9 cellular contexts compared by ENCODE assay signal in genomic region chr2:28681216-28681981, GRCh38.
A peak's percentile ranks its signal among the peaks of the same experiment; 100 is the strongest.
DNase-seq lines count a peak whose midpoint lies in the region; ATAC-seq and TF ChIP-seq lines count a peak whose summit lies in the region.
"Had no signal": no experiment of that assay in that cellular context is flagged by ENCODE, and none has a peak within 500 bp of the region (broad histone marks: within the 10 kb centered on the region; RNA-seq: fewer than 3 reads in every experiment).

No MANE protein-coding gene starts in this region.

- in situ Hi-C loops in Panc1 (cut with HindIII; ENCODE audit: low pct_unique_long_range_greater_than_20kb, low sequenced_read_pairs): no loop called here

- POLR2A ChIA-PET in Panc1 (lab: Charles Lee): no interaction called here

- TF ChIP-seq CTCF in GM12864 (IDR thresholded peaks at IDR 0.05; ENCODE audit: low read depth, low read length, missing control alignments) (no peak), HFFc6 (IDR thresholded peaks at IDR 0.05) (no peak), Panc1 (IDR thresholded peaks at IDR 0.05) (no peak), mucosa of descending colon (IDR thresholded peaks at IDR 0.05) (no peak), stomach (IDR thresholded peaks at IDR 0.05) (no peak), foreskin fibroblast (IDR thresholded peaks at IDR 0.05; ENCODE audit: low read depth, low read length) (no peak)

- H3K4me1 Mint-ChIP-seq in HFFc6 (ENCODE audit: low read depth): peaks cover 26% of the 10 kb centered on the region
- H3K4me1 Mint-ChIP-seq in activated naive CD4-positive, alpha-beta T cell treated with anti-CD3 and anti-CD28 coated beads, Interleukin-2, amount 10 ng/mL, durations not matched to agents 7 days and 5 days: peaks cover 30% of the 10 kb centered on the region

- H3K27ac ChIP-seq in Panc1 (ENCODE audit: low read length) (no peak overlapping the region), stomach (peak overlapping the region in 4 of 5 donors; percentile 31 to 76 (median 49))

- TF ChIP-seq EP300 in stomach (IDR thresholded peaks at IDR 0.05): no peak

- peak overlapping the region; percentile 33; the same call in 1 of the 2 replicates for H3K27ac Mint-ChIP-seq in HFFc6
- peak overlapping the region; percentile 65 for H3K27ac Mint-ChIP-seq in activated naive CD4-positive, alpha-beta T cell treated with anti-CD3 and anti-CD28 coated beads, Interleukin-2, amount 10 ng/mL, durations not matched to agents 7 days and 5 days

- no peak overlapping the region for H3K4me3 ChIP-seq in GM12864 (ENCODE audit: low read depth, low read length)
- H3K4me3 ChIP-seq in Panc1 (ENCODE audit: low read depth in 2 of 2, low read length in 2 of 2): no peak overlapping the region
- no peak overlapping the region for H3K4me3 ChIP-seq in mucosa of descending colon
- H3K4me3 ChIP-seq in stomach: no peak overlapping the region
- H3K4me3 ChIP-seq in foreskin fibroblast (ENCODE audit: low read depth in 1 of 2, low read length in 2 of 2): no peak overlapping the region

- TF ChIP-seq POLR2A in stomach (IDR thresholded peaks at IDR 0.05): no peak

- BruUV-seq in Panc1 (replicated peaks; lab: Mats Ljungman, UMichigan): no TSS peak

- DNase-seq in GM12864 (ENCODE audit: low read depth) (peak; percentile 47), HFFc6 (no peak), Panc1 (ENCODE audit: low read depth, low spot score) (no peak), mucosa of descending colon (peak in 1 of 3 donors; percentile 59), stomach (no peak), foreskin fibroblast (no peak), NCI-H146 treated with DMSO at 0.1 percent for 48 hours (lab: John Stamatoyannopoulos, UW; ENCODE audit: unreplicated experiment) (no peak)
- peak; percentile 62 for DNase-seq in activated naive CD4-positive, alpha-beta T cell treated with anti-CD3 and anti-CD28 coated beads, Interleukin-2, amount 10 ng/mL, durations not matched to agents 7 days and 5 days

- no peaks in the 10 kb centered on the region for H3K36me3 ChIP-seq in Panc1 (ENCODE audit: control insufficient read depth, insufficient read depth, low read length)
- H3K36me3 ChIP-seq in mucosa of descending colon (ENCODE audit: low read depth): no peaks in the 10 kb centered on the region
- H3K36me3 ChIP-seq in stomach: no peaks in the 10 kb centered on the region

- H3K27me3 Mint-ChIP-seq in HFFc6 (ENCODE audit: insufficient read depth): peaks cover 1% of the 10 kb centered on the region; the same call in 1 of the 2 replicates
- peaks cover 6% of the 10 kb centered on the region for H3K27me3 Mint-ChIP-seq in activated naive CD4-positive, alpha-beta T cell treated with anti-CD3 and anti-CD28 coated beads, Interleukin-2, amount 10 ng/mL, durations not matched to agents 7 days and 5 days

- no peak overlapping the region for H3K4me3 Mint-ChIP-seq in HFFc6
- no peak overlapping the region for H3K4me3 Mint-ChIP-seq in activated naive CD4-positive, alpha-beta T cell treated with anti-CD3 and anti-CD28 coated beads, Interleukin-2, amount 10 ng/mL, durations not matched to agents 7 days and 5 days

- H3K9me3 Mint-ChIP-seq in HFFc6: no peaks in the 10 kb centered on the region
- H3K9me3 Mint-ChIP-seq in activated naive CD4-positive, alpha-beta T cell treated with anti-CD3 and anti-CD28 coated beads, Interleukin-2, amount 10 ng/mL, durations not matched to agents 7 days and 5 days: no peaks in the 10 kb centered on the region

- CTCF ChIA-PET in Panc1 (lab: Charles Lee): no interaction called here
- CTCF ChIA-PET in activated naive CD4-positive, alpha-beta T cell treated with anti-CD3 and anti-CD28 coated beads, Interleukin-2, amount 10 ng/mL, durations not matched to agents 7 days and 5 days (lab: Charles Lee): interaction anchor here (1.2 kb wide), 1 partner anchor 87 kb away, joined by 3 read pairs; no protein-coding TSS in a partner anchor

- WGBS in stomach, 5 donors: 47 to 69% (median 49%) methylated on average over 5 of the region's 5 CpGs

- H3K4me1 ChIP-seq in Panc1 (ENCODE audit: control insufficient read depth, insufficient read depth, low read length) (peaks cover 13% of the 10 kb centered on the region; the same call in 1 of the 2 replicates), mucosa of descending colon (ENCODE audit: low read depth) (no peaks in the 10 kb centered on the region), stomach (peaks cover 21 to 67% (median 38%) of the 10 kb centered on the region in 4 donors)

- intact Hi-C loops in Panc1 (cut with micrococcal nuclease; ENCODE audit: unreplicated experiment) (no loop called here), mucosa of descending colon (cut with DNase I, micrococcal nuclease) (no loop called here), stomach (cut with DNase I; ENCODE audit: low total_unique reads) (no loop called here)

- H3K36me3 Mint-ChIP-seq in HFFc6 (ENCODE audit: low read depth): no peaks in the 10 kb centered on the region
- no peaks in the 10 kb centered on the region for H3K36me3 Mint-ChIP-seq in activated naive CD4-positive, alpha-beta T cell treated with anti-CD3 and anti-CD28 coated beads, Interleukin-2, amount 10 ng/mL, durations not matched to agents 7 days and 5 days

- H3K27me3 ChIP-seq in Panc1 (ENCODE audit: control insufficient read depth, insufficient read depth, low read length): no peaks in the 10 kb centered on the region
- H3K27me3 ChIP-seq in stomach: no peaks in the 10 kb centered on the region

- H3K9me3 ChIP-seq in Panc1 (ENCODE audit: control insufficient read depth, insufficient read depth, low read depth, low read length): no peaks in the 10 kb centered on the region
- no peaks in the 10 kb centered on the region for H3K9me3 ChIP-seq in mucosa of descending colon
- no peaks in the 10 kb centered on the region for H3K9me3 ChIP-seq in stomach

- ATAC-seq in Panc1 (peak; percentile 52), mucosa of descending colon (peak; percentile 48)
- ATAC-seq: HCT116 had no signal

Comparison
In these comparisons a context has a peak if more than half of its experiments do, and no peak if none do; other contexts are left out.
1. DNase-seq: peak in GM12864 (single experiment) and activated naive CD4-positive, alpha-beta T cell treated with anti-CD3 and anti-CD28 coated beads, Interleukin-2, amount 10 ng/mL, durations not matched to agents 7 days and 5 days (single experiment); none in HFFc6 (single experiment), Panc1 (single experiment), stomach (single experiment), foreskin fibroblast (0 of 2) and NCI-H146 treated with DMSO at 0.1 percent for 48 hours (single experiment).